20 cellular contexts compared by ENCODE assay signal in genomic region chr12:88729196-88729595, GRCh38.
"Had no signal": no experiment of that assay in that cellular context is flagged by ENCODE, and none has a peak within 500 bp of the region (broad histone marks: within the 10 kb centered on the region; RNA-seq: fewer than 3 reads in every experiment).

No MANE protein-coding gene starts in this region.

- H3K9me3 ChIP-seq: esophagus muscularis mucosa, gastroesophageal sphincter, heart left ventricle, left lung, lower lobe of right lung, mucosa of descending colon had no signal

- H3K27me3 Mint-ChIP-seq: naive B cell had no signal

- H3K4me2 ChIP-seq: hepatocyte had no signal

- H3K36me3 ChIP-seq: esophagus muscularis mucosa, gastroesophageal sphincter, heart left ventricle, left lung, lower lobe of right lung had no signal

- H3K4me1 Mint-ChIP-seq: naive B cell; naive thymus-derived CD8-positive, alpha-beta T cell had no signal

- H3K27me3 ChIP-seq: dorsolateral prefrontal cortex, esophagus muscularis mucosa, foreskin keratinocyte, gastroesophageal sphincter, heart left ventricle, hepatocyte, left lung had no signal

- ATAC-seq: foreskin keratinocyte; gastroesophageal sphincter; heart left ventricle; left cardiac atrium; left lung; left ventricle myocardium superior; lower lobe of right lung; mucosa of descending colon; naive thymus-derived CD8-positive, alpha-beta T cell had no signal

- H3K79me2 ChIP-seq: hepatocyte had no signal

- H3K4me3 Mint-ChIP-seq: mesothelial cell of epicardium; naive B cell; naive thymus-derived CD8-positive, alpha-beta T cell had no signal

- H3K4me3 ChIP-seq: coronary artery, dorsolateral prefrontal cortex, esophagus muscularis mucosa, gastroesophageal sphincter, heart left ventricle, hepatocyte, left lung, lower lobe of right lung, mucosa of descending colon had no signal

- H3K27ac Mint-ChIP-seq: mesothelial cell of epicardium; naive B cell; naive thymus-derived CD8-positive, alpha-beta T cell had no signal

- H2AFZ ChIP-seq: hepatocyte had no signal

- H3K27ac ChIP-seq: coronary artery, dorsolateral prefrontal cortex, esophagus muscularis mucosa, foreskin keratinocyte, gastroesophageal sphincter, heart left ventricle, hepatocyte, left lung, lower lobe of right lung had no signal

- H3K36me3 Mint-ChIP-seq: mesothelial cell of epicardium; naive B cell; naive thymus-derived CD8-positive, alpha-beta T cell had no signal

- H3K4me1 ChIP-seq: heart left ventricle, left lung, lower lobe of right lung had no signal

- DNase-seq: dermis blood vessel endothelial cell; dorsolateral prefrontal cortex; effector CD4-positive, alpha-beta T cell; effector memory CD4-positive, alpha-beta T cell; foreskin keratinocyte; heart left ventricle; hypothalamus; left cardiac atrium; left lung; left ventricle myocardium superior; lower lobe of right lung; mesenchymal stem cell; mucosa of descending colon; naive B cell; naive thymus-derived CD8-positive, alpha-beta T cell had no signal

- H3K9me3 Mint-ChIP-seq: mesothelial cell of epicardium had no signal
